22 cellular contexts compared by ENCODE assay signal in genomic region chr2:109676346-109676897, GRCh38.
DNase-seq lines count a peak whose midpoint lies in the region; ATAC-seq, FAIRE-seq and TF ChIP-seq lines count a peak whose summit lies in the region.
"Had no signal": no experiment of that assay in that cellular context is flagged by ENCODE, and none has a peak within 500 bp of the region (broad histone marks: within the 10 kb centered on the region; RNA-seq: fewer than 3 reads in every experiment).

No MANE protein-coding gene starts in this region.

- no peaks in the 10 kb centered on the region for H4K20me1 ChIP-seq in HepG2 (ENCODE audit: insufficient read depth, low read length)

- no TSS peak for BruUV-seq in HepG2 (replicated peaks; lab: Mats Ljungman, UMichigan)

- H3K27me3 ChIP-seq in HepG2 (ENCODE audit: control insufficient read depth in 1 of 2, insufficient read depth in 2 of 2, low read length in 2 of 2): no peaks in the 10 kb centered on the region
- no peaks in the 10 kb centered on the region for H3K27me3 ChIP-seq in right lobe of liver
- H3K27me3 ChIP-seq in mucosa of rectum (ENCODE audit: control insufficient read depth in 2 of 2, insufficient read depth in 2 of 2, low read length in 2 of 2): no peaks in the 10 kb centered on the region
- H3K27me3 ChIP-seq: heart right ventricle, MG63 had no signal

- 39% methylated on average over 7 of the region's 7 CpGs for WGBS in HepG2 (ENCODE audit: low lambda C conversion rate)
- WGBS in right lobe of liver (ENCODE audit: insufficient coverage, low coverage, low lambda C conversion rate, missing lambda C conversion rate): 100% methylated on average over 1 of the region's 7 CpGs

- CTCF ChIA-PET in HepG2 (lab: Yijun Ruan, JAX; ENCODE audit: low intra/inter-chr PET ratio, low total read pairs): no interaction called here

- no peak for TF ChIP-seq RAD21 in HepG2 (CRISPR knock-in tag; IDR thresholded peaks at IDR 0.05)

- H2AFZ ChIP-seq in HepG2 (ENCODE audit: low read length): no peak overlapping the region

- H3K9me3 ChIP-seq in HepG2 (ENCODE audit: low read length) (no peaks in the 10 kb centered on the region), right lobe of liver (no peaks in the 10 kb centered on the region), mucosa of rectum (ENCODE audit: control insufficient read depth in 2 of 2, low read length in 2 of 2) (no peaks in the 10 kb centered on the region)
- H3K9me3 ChIP-seq: heart right ventricle, MG63 had no signal

- DNase-seq in HepG2 (ENCODE audit: low spot score): no peak
- DNase-seq in right lobe of liver: no peak
- peak; percentile 73 for DNase-seq in epithelial cell of esophagus (ENCODE audit: low read depth)
- DNase-seq in T-helper 9 cell: no peak
- DNase-seq in DMS53 (lab: John Stamatoyannopoulos, UW): no peak
- DNase-seq in NCI-H2081 (lab: John Stamatoyannopoulos, UW): no peak
- DNase-seq: activated CD8-positive, alpha-beta T cell treated with anti-CD3 and anti-CD28 coated beads, Interleukin-2, amount 10 ng/mL, durations not matched to agents 7 days and 5 days; activated naive CD4-positive, alpha-beta T cell treated with anti-CD3 and anti-CD28 coated beads, Interleukin-2, amount 10 ng/mL, durations not matched to agents 7 days and 5 days; activated T-cell treated with anti-CD3 and anti-CD28 coated beads, Interleukin-2, amount 50 U/mL, for 24 hours; effector memory CD8-positive, alpha-beta T cell; heart right ventricle; immature natural killer cell; IMR-90; MG63; naive thymus-derived CD8-positive, alpha-beta T cell; NCI-H2029; NCI-H526; posterior cingulate gyrus had no signal

- H3K79me2 ChIP-seq in HepG2 (ENCODE audit: insufficient read depth, low read length): no peaks in the 10 kb centered on the region

- H3K4me1 ChIP-seq in HepG2 (ENCODE audit: insufficient read depth, low read length) (peaks cover 81% of the 10 kb centered on the region), right lobe of liver (peaks cover 0 to 6% (median 0%) of the 10 kb centered on the region in 4 donors), mucosa of rectum (ENCODE audit: control insufficient read depth in 2 of 2, insufficient read depth in 2 of 2, low read length in 2 of 2) (peaks cover 35 to 57% of the 10 kb centered on the region in 2 donors)

- TF ChIP-seq CTCF in HepG2 (CRISPR knock-in tag; IDR thresholded peaks at IDR 0.05) (no peak), right lobe of liver (IDR thresholded peaks at IDR 0.05) (no peak), epithelial cell of esophagus (IDR thresholded peaks at IDR 0.05; ENCODE audit: insufficient read depth, low read depth, low read length, missing control alignments) (no peak)

- FAIRE-seq in HepG2 (lab: Jason Lieb, UNC): no peak

- POLR2A ChIA-PET in HepG2 (lab: Yijun Ruan, JAX): interaction anchor here (1.1 to 8.9 kb wide), 10 partner anchors 9 to 130 kb away, joined by 3 to 125 read pairs (median 5); partner anchors contain the start of genes SEPTIN10 and SOWAHC

- TF ChIP-seq POLR2A in HepG2 (IDR thresholded peaks at IDR 0.05; ENCODE audit: insufficient read depth in 1 of 2, low read depth in 2 of 2, low read length in 2 of 2) (peak in 1 of 2 experiments; percentile 12; a peak in 1 of 4 replicates), right lobe of liver (IDR thresholded peaks at IDR 0.05) (no peak)

- ATAC-seq in HepG2 (peak; percentile 21), right lobe of liver (no peak), HG03045 (IDR thresholded peaks at IDR 0.05; ENCODE audit: unreplicated experiment) (no peak)
- ATAC-seq: activated CD8-positive, alpha-beta T cell treated with anti-CD3 and anti-CD28 coated beads, Interleukin-2, amount 10 ng/mL, durations not matched to agents 7 days and 5 days; effector memory CD8-positive, alpha-beta T cell; naive thymus-derived CD8-positive, alpha-beta T cell; WTC11 had no signal

- intact Hi-C loops in HepG2 (cut with micrococcal nuclease; ENCODE audit: unreplicated experiment) (loop anchor here (2.0 kb wide), 2 partner anchors 14 to 32 kb away; no protein-coding TSS in a partner anchor), right lobe of liver (cut with DNase I) (no loop called here)

- peak overlapping the region; percentile 71 for H3K4me2 ChIP-seq in HepG2 (ENCODE audit: low read depth, low read length)

- H3K9ac ChIP-seq in HepG2 (ENCODE audit: insufficient read depth, low read depth, low read length) (peak overlapping the region; percentile 53), mucosa of rectum (ENCODE audit: low read depth in 1 of 2, low read length in 2 of 2) (peak overlapping the region; percentile 35 to 67)

- TF ChIP-seq EP300 in HepG2 (IDR thresholded peaks at IDR 0.05; ENCODE audit: low read depth in 2 of 2, low read length in 2 of 2) (no peak), HepG2 (CRISPR knock-in tag; IDR thresholded peaks at IDR 0.05; ENCODE audit: borderline replicate concordance) (no peak)

- peak overlapping the region; percentile 70 for H3K27ac ChIP-seq in HepG2 (ENCODE audit: extremely low read length, insufficient read depth, low read length)
- no peak overlapping the region for H3K27ac ChIP-seq in right lobe of liver
- H3K27ac ChIP-seq in mucosa of rectum (ENCODE audit: low read depth in 2 of 2, low read length in 2 of 2): peak overlapping the region; percentile 94 to 96
- H3K27ac ChIP-seq: C4-2B, heart right ventricle had no signal

- in situ Hi-C loops in HepG2 (cut with HindIII; ENCODE audit: extremely low pct_ligation_motif_present, low pct_unique_long_range_greater_than_20kb): no loop called here

- peak overlapping the region in 2 of 3 experiments; percentile 9 to 50; a peak in 2 of 6 replicates for H3K4me3 ChIP-seq in HepG2 (replicated peaks in 1 of 3; ENCODE audit: insufficient read depth in 1 of 3, low read depth in 2 of 3, low read length in 3 of 3)
- H3K4me3 ChIP-seq in right lobe of liver: no peak overlapping the region
- no peak overlapping the region for H3K4me3 ChIP-seq in epithelial cell of esophagus (ENCODE audit: low read length)
- peak overlapping the region; percentile 31 to 32 for H3K4me3 ChIP-seq in mucosa of rectum (ENCODE audit: low read length in 2 of 2)
- H3K4me3 ChIP-seq: heart right ventricle, MG63 had no signal

- no peaks in the 10 kb centered on the region for H3K36me3 ChIP-seq in HepG2 (replicated peaks in 1 of 2; ENCODE audit: control insufficient read depth in 1 of 2, insufficient read depth in 2 of 2, low read length in 2 of 2)
- no peaks in the 10 kb centered on the region for H3K36me3 ChIP-seq in right lobe of liver
- H3K36me3 ChIP-seq in mucosa of rectum (ENCODE audit: control insufficient read depth in 2 of 2, insufficient read depth in 2 of 2, low read length in 2 of 2): no peaks in the 10 kb centered on the region
- H3K36me3 ChIP-seq: heart right ventricle, MG63 had no signal

TF ChIP-seq in HepG2, 621 proteins besides CTCF, POLR2A, EP300 and RAD21 (continues in another document):
- no peak for TF ChIP-seq SYNCRIP (IDR thresholded peaks at IDR 0.05; ENCODE audit: insufficient read depth, low read depth, low read length)
- no peak for TF ChIP-seq PREB (CRISPR knock-in tag; IDR thresholded peaks at IDR 0.05)
- TF ChIP-seq ONECUT2 (CRISPR knock-in tag; IDR thresholded peaks at IDR 0.05): no peak
- TF ChIP-seq ZNF296 (CRISPR knock-in tag; conservative IDR thresholded peaks at IDR 0.05): no peak
- 0 out of 2 replicates have a peak, but pooled peaks have one; percentile 5 for TF ChIP-seq ZFY (CRISPR knock-in tag; IDR thresholded peaks at IDR 0.05)
- TF ChIP-seq KLF13 (CRISPR knock-in tag; IDR thresholded peaks at IDR 0.05): no peak
- no peak for TF ChIP-seq TIGD3 (CRISPR knock-in tag; IDR thresholded peaks at IDR 0.05; ENCODE audit: borderline replicate concordance)
- TF ChIP-seq PHB2 (IDR thresholded peaks at IDR 0.05; ENCODE audit: partially characterized antibody): no peak
- 0 out of 2 replicates have a peak, but pooled peaks have one; percentile 10 for TF ChIP-seq MAFF (IDR thresholded peaks at IDR 0.05; ENCODE audit: low read depth, low read length)
- no peak for TF ChIP-seq ZNF879 (CRISPR knock-in tag; IDR thresholded peaks at IDR 0.05)
- TF ChIP-seq RORA (CRISPR knock-in tag; IDR thresholded peaks at IDR 0.05): no peak
- TF ChIP-seq GMEB1 (CRISPR knock-in tag; IDR thresholded peaks at IDR 0.05; ENCODE audit: borderline replicate concordance): no peak
- TF ChIP-seq ZNF44 (CRISPR knock-in tag; IDR thresholded peaks at IDR 0.05): peak; percentile 44; the same call in 1 of the 2 replicates

Comparison
In these comparisons a context has a peak if more than half of its experiments do, and no peak if none do; other contexts are left out.
1. H3K27ac ChIP-seq: peak in HepG2 (single experiment) and mucosa of rectum (2 of 2); none in right lobe of liver (0 of 3).
2. H3K4me3 ChIP-seq: peak in HepG2 (2 of 3) and mucosa of rectum (2 of 2); none in right lobe of liver (0 of 3) and epithelial cell of esophagus (single experiment).